ENCODE assay signal across 32 cellular contexts in genomic region chr9:130638278-130639118, GRCh38. TPM values are rescaled to one million over a fixed set of nuclear protein-coding genes. Genes with fewer than 3 reads are reported as not detected.
DNase-seq lines count a peak whose midpoint lies in the region; ATAC-seq, FAIRE-seq and TF ChIP-seq lines count a peak whose summit lies in the region.
"Had no signal": no experiment of that assay in that cellular context is flagged by ENCODE, and none has a peak within 500 bp of the region (broad histone marks: within the 10 kb centered on the region; RNA-seq: fewer than 3 reads in every experiment).

No MANE protein-coding gene starts in this region.

- H3K9me1 ChIP-seq in IMR-90 (ENCODE audit: insufficient read depth, low read length): peaks cover 4% of the 10 kb centered on the region; the same call in 1 of the 2 replicates

- no peak overlapping the region for H2AK5ac ChIP-seq in IMR-90 (ENCODE audit: low read depth, low read length)
- peak overlapping the region; percentile 67; the same call in 1 of the 2 replicates for H2AK5ac ChIP-seq in H1 (ENCODE audit: low read depth, low read length)

- no peak overlapping the region for H3K27ac ChIP-seq in CD8-positive, alpha-beta T cell (ENCODE audit: low read depth, low read length)
- H3K27ac ChIP-seq in IMR-90 (ENCODE audit: insufficient read depth, low read length) (no peak overlapping the region), H1 (ENCODE audit: low read depth, low read length) (no peak overlapping the region)
- H3K27ac ChIP-seq: ascending aorta, BLaER1, esophagus squamous epithelium, hepatocyte, pancreas, right atrium auricular region, transverse colon had no signal

- H3K56ac ChIP-seq in IMR-90 (ENCODE audit: extremely low read depth, insufficient read depth, low read length): no peak overlapping the region
- H3K56ac ChIP-seq in H1 (replicated peaks; ENCODE audit: insufficient read length, low read depth, low read length): no peak overlapping the region

- H3K27me3 ChIP-seq in CD8-positive, alpha-beta T cell (ENCODE audit: insufficient read depth, low read length): no peaks in the 10 kb centered on the region
- no peaks in the 10 kb centered on the region for H3K27me3 ChIP-seq in IMR-90 (ENCODE audit: control insufficient read depth, insufficient read depth, low read length)
- peaks cover 0 to 2% (median 0%) of the 10 kb centered on the region in 4 experiments; a peak in 1 of 7 replicates for H3K27me3 ChIP-seq in H1 (replicated peaks in 1 of 4; ENCODE audit: control insufficient read depth in 3 of 4, extremely low read depth in 1 of 4, insufficient read depth in 3 of 4, low read length in 3 of 4)
- H3K27me3 ChIP-seq: ascending aorta, BLaER1, esophagus squamous epithelium, hepatocyte, pancreas, right atrium auricular region, transverse colon had no signal

- H2AFZ ChIP-seq in IMR-90 (replicated peaks; ENCODE audit: low read length, poor library complexity) (peak overlapping the region; percentile 21), H1 (ENCODE audit: low read length) (no peak overlapping the region)
- H2AFZ ChIP-seq: hepatocyte had no signal

- BruUV-seq in IMR-90 (replicated peaks; lab: Mats Ljungman, UMichigan): no TSS peak

- DNase-seq in CD8-positive, alpha-beta T cell: no peak
- DNase-seq in IMR-90 (no peak), H1 (ENCODE audit: low read depth in 1 of 2, low spot score in 2 of 2) (no peak), neural crest cell (ENCODE audit: low read depth, low spot score) (no peak), KBM-7 (no peak)
- DNase-seq: ACHN; activated CD4-positive, alpha-beta T cell treated with anti-CD3 and anti-CD28 coated beads, Interleukin-2, amount 50 U/mL, for 48 hours; dermis blood vessel endothelial cell; esophagus squamous epithelium; foreskin melanocyte; HCEC 1CT; midbrain; NCI-H2029; NCI-H526 treated with DMSO at 0.1 percent for 48 hours; pancreas; SIG-M5; stimulated activated CD4-positive, alpha-beta T cell treated with anti-CD3 and anti-CD28 coated beads, Interleukin-12 subunit alpha, Interleukin-12 subunit beta, amount 100 ng/mL, for 4 hours; stimulated activated CD4-positive, alpha-beta T cell treated with anti-CD3 and anti-CD28 coated beads, Interleukin-4, amount 100 ng/mL, for 1 hour; transverse colon had no signal

- peak overlapping the region; percentile 15 for H2AK9ac ChIP-seq in IMR-90 (replicated peaks; ENCODE audit: low read depth, low read length, poor library complexity)

- TF ChIP-seq POLR2A in IMR-90 (IDR thresholded peaks at IDR 0.05; ENCODE audit: low read depth, low read length): no peak
- TF ChIP-seq POLR2A in H1 (IDR thresholded peaks at IDR 0.05; ENCODE audit: control extremely low read depth in 1 of 2, low read depth in 2 of 2, low read length in 2 of 2): no peak

- H3K36me3 Mint-ChIP-seq in CD8-positive, alpha-beta T cell: peaks cover 47% of the 10 kb centered on the region
- H3K36me3 Mint-ChIP-seq in neural crest cell (ENCODE audit: low read depth): peaks cover 6% of the 10 kb centered on the region

- H3K23me2 ChIP-seq in H1 (ENCODE audit: low read depth, low read length): no peaks in the 10 kb centered on the region

- no peak overlapping the region for H4K8ac ChIP-seq in IMR-90 (ENCODE audit: low read depth in 2 of 2, low read length in 2 of 2)
- no peak overlapping the region for H4K8ac ChIP-seq in H1 (ENCODE audit: extremely low read depth, insufficient read depth, low read length)

- no peaks in the 10 kb centered on the region for H3K9me3 ChIP-seq in CD8-positive, alpha-beta T cell (ENCODE audit: low read length)
- H3K9me3 ChIP-seq in IMR-90 (ENCODE audit: control insufficient read depth, insufficient read depth, low read length) (no peaks in the 10 kb centered on the region; the same call in 1 of the 2 replicates), H1 (ENCODE audit: insufficient read depth in 2 of 2, low read depth in 1 of 2, low read length in 1 of 2) (no peaks in the 10 kb centered on the region)
- H3K9me3 ChIP-seq: ascending aorta, BLaER1, esophagus squamous epithelium, pancreas, right atrium auricular region, transverse colon had no signal

- TF ChIP-seq EP300 in H1 (IDR thresholded peaks at IDR 0.05; ENCODE audit: borderline replicate concordance in 1 of 2, low read depth in 2 of 2, low read length in 2 of 2): no peak

- 72% methylated on average over 10 of the region's 37 CpGs; no CpG with 5 or more reads in 1 of the 2 experiments for WGBS in IMR-90 (ENCODE audit: extremely low coverage in 2 of 2, insufficient read length in 1 of 2), 2 experiments
- 88% methylated on average over 30 of the region's 37 CpGs; no CpG with 5 or more reads in 1 of the 2 experiments for WGBS in H1 (ENCODE audit: extremely low coverage in 1 of 2, insufficient coverage in 1 of 2, insufficient read length in 1 of 2, insufficient replicate concordance in 2 of 2, low coverage in 1 of 2, low lambda C conversion rate in 2 of 2, missing lambda C conversion rate in 1 of 2), 2 experiments

- H4K20me1 ChIP-seq in IMR-90 (ENCODE audit: insufficient read depth, low read length): no peaks in the 10 kb centered on the region; the same call in 1 of the 2 replicates
- peaks cover 2 to 12% of the 10 kb centered on the region in 2 experiments for H4K20me1 ChIP-seq in H1 (replicated peaks in 1 of 2; ENCODE audit: control insufficient read depth in 1 of 2, insufficient read depth in 2 of 2, low read length in 2 of 2)

- H3K4me1 ChIP-seq in CD8-positive, alpha-beta T cell (ENCODE audit: insufficient read depth, low read length): no peaks in the 10 kb centered on the region
- H3K4me1 ChIP-seq in IMR-90 (ENCODE audit: control insufficient read depth, insufficient read depth, low read length) (no peaks in the 10 kb centered on the region), H1 (replicated peaks in 1 of 4; ENCODE audit: control insufficient read depth in 3 of 4, insufficient read depth in 4 of 4, low read length in 3 of 4) (peaks cover 0 to 7% (median 4%) of the 10 kb centered on the region in 4 experiments; a peak in 6 of 7 replicates)
- H3K4me1 ChIP-seq: ascending aorta, BLaER1, esophagus squamous epithelium, pancreas, right atrium auricular region, transverse colon had no signal

- in situ Hi-C loops in IMR-90 (cut with MboI; ENCODE audit: low sequenced_read_pairs) (no loop called here), KBM-7 (cut with MboI; ENCODE audit: low pct_unique_long_range_greater_than_20kb, low sequenced_read_pairs) (no loop called here)

- H2BK120ac ChIP-seq in IMR-90 (ENCODE audit: low read depth, low read length) (no peak overlapping the region), H1 (replicated peaks; ENCODE audit: low read depth, low read length) (no peak overlapping the region)

- no peak overlapping the region for H3K4me3 Mint-ChIP-seq in CD8-positive, alpha-beta T cell
- H3K4me3 Mint-ChIP-seq in neural crest cell: no peak overlapping the region
- H3K4me3 Mint-ChIP-seq: activated naive CD8-positive, alpha-beta T cell; central memory CD8-positive, alpha-beta T cell; naive thymus-derived CD8-positive, alpha-beta T cell had no signal

- H3K9ac ChIP-seq in IMR-90 (ENCODE audit: low read depth, low read length) (no peak overlapping the region), H1 (replicated peaks in 1 of 4; ENCODE audit: extremely low read depth in 1 of 4, low read depth in 3 of 4, low read length in 3 of 4) (no peak overlapping the region)
- H3K9ac ChIP-seq: BLaER1 had no signal

- H3K9me3 Mint-ChIP-seq in CD8-positive, alpha-beta T cell: no peaks in the 10 kb centered on the region
- no peaks in the 10 kb centered on the region for H3K9me3 Mint-ChIP-seq in neural crest cell
- H3K9me3 Mint-ChIP-seq: central memory CD8-positive, alpha-beta T cell had no signal

- H3K4ac ChIP-seq in IMR-90 (ENCODE audit: low read depth, low read length): no peak overlapping the region
- H3K4ac ChIP-seq in H1 (replicated peaks; ENCODE audit: insufficient read length, low read depth, low read length): peak overlapping the region; percentile 61

- CTCF ChIA-PET in CD8-positive, alpha-beta T cell (lab: Charles Lee): no interaction called here
- CTCF ChIA-PET in IMR-90 (lab: Yijun Ruan, JAX) (interaction anchor here (0.6 to 1.6 kb wide), 3 partner anchors 9 to 46 kb away, joined by 3 to 7 read pairs (median 3); no protein-coding TSS in a partner anchor), H1 (lab: Charles Lee; ENCODE audit: partially characterized antibody) (interaction anchor here (0.8 to 1.9 kb wide), 6 partner anchors 8 to 46 kb away, joined by 3 to 5 read pairs (median 4); no protein-coding TSS in a partner anchor)

- FAIRE-seq in H1 (lab: Jason Lieb, UNC): no peak

- H3K4me3 ChIP-seq in CD8-positive, alpha-beta T cell (ENCODE audit: low read depth, low read length): no peak overlapping the region
- H3K4me3 ChIP-seq in IMR-90 (ENCODE audit: insufficient read depth, low read depth, low read length) (no peak overlapping the region), H1 (ENCODE audit: extremely low read depth in 1 of 4, insufficient read depth in 2 of 4, low read depth in 3 of 4, low read length in 4 of 4) (no peak overlapping the region)
- H3K4me3 ChIP-seq: ascending aorta, BLaER1, esophagus squamous epithelium, hepatocyte, pancreas, right atrium auricular region, transverse colon had no signal

- H3K18ac ChIP-seq in IMR-90 (ENCODE audit: low read depth, low read length) (no peak overlapping the region), H1 (ENCODE audit: extremely low read depth, low read length) (no peak overlapping the region; the same call in 1 of the 2 replicates)

- dilution Hi-C loops in IMR-90 (cut with HindIII; ENCODE audit: low sequenced_read_pairs, unreplicated experiment): no loop called here

- H2BK15ac ChIP-seq in IMR-90 (ENCODE audit: low read depth, low read length) (no peak overlapping the region), H1 (ENCODE audit: low read length) (no peak overlapping the region; the same call in 1 of the 2 replicates)

- intact Hi-C loops in CD8-positive, alpha-beta T cell (cut with DNase I, micrococcal nuclease): no loop called here
- intact Hi-C loops in IMR-90 (cut with micrococcal nuclease): no loop called here

- H2BK20ac ChIP-seq in IMR-90 (ENCODE audit: low read depth, low read length): no peak overlapping the region
- H2BK20ac ChIP-seq in H1 (ENCODE audit: low read length): no peak overlapping the region

- peak overlapping the region; percentile 17 for H3K27ac Mint-ChIP-seq in CD8-positive, alpha-beta T cell
- peak overlapping the region; percentile 53 for H3K27ac Mint-ChIP-seq in neural crest cell (ENCODE audit: unreplicated experiment)
- H3K27ac Mint-ChIP-seq: activated naive CD8-positive, alpha-beta T cell had no signal

- H2BK12ac ChIP-seq in H1 (ENCODE audit: low read depth, low read length): no peak overlapping the region; the same call in 1 of the 2 replicates

- H3K4me1 Mint-ChIP-seq in CD8-positive, alpha-beta T cell (ENCODE audit: low read depth): no peaks in the 10 kb centered on the region
- peaks cover 11% of the 10 kb centered on the region for H3K4me1 Mint-ChIP-seq in neural crest cell
- H3K4me1 Mint-ChIP-seq: central memory CD8-positive, alpha-beta T cell had no signal

- H3K4me2 ChIP-seq in IMR-90 (ENCODE audit: low read depth, low read length) (no peak overlapping the region), H1 (ENCODE audit: insufficient read depth in 1 of 2, low read depth in 2 of 2, low read length in 2 of 2) (no peak overlapping the region)
- H3K4me2 ChIP-seq: BLaER1, hepatocyte had no signal

- H2BK5ac ChIP-seq in IMR-90 (ENCODE audit: low read depth, low read length, poor library complexity, severe bottlenecking) (no peak overlapping the region), H1 (ENCODE audit: low read depth, low read length) (0 out of 2 replicates have a peak overlapping the region, but pooled peaks have one; percentile 26)

- no peaks in the 10 kb centered on the region for H3K27me3 Mint-ChIP-seq in CD8-positive, alpha-beta T cell (ENCODE audit: low read depth)
- H3K27me3 Mint-ChIP-seq in neural crest cell (ENCODE audit: low read depth): peaks cover 4% of the 10 kb centered on the region
- H3K27me3 Mint-ChIP-seq: activated naive CD8-positive, alpha-beta T cell; central memory CD8-positive, alpha-beta T cell; naive thymus-derived CD8-positive, alpha-beta T cell had no signal

- H3K79me1 ChIP-seq in IMR-90 (ENCODE audit: low read depth in 1 of 2, low read length in 2 of 2) (no peaks in the 10 kb centered on the region), H1 (ENCODE audit: low read depth, low read length) (no peaks in the 10 kb centered on the region)

- POLR2A ChIA-PET in CD8-positive, alpha-beta T cell (lab: Charles Lee): no interaction called here
- POLR2A ChIA-PET in IMR-90 (lab: Charles Lee; ENCODE audit: unreplicated experiment): no interaction called here
- POLR2A ChIA-PET in H1 (lab: Charles Lee; ENCODE audit: partially characterized antibody): interaction anchor here (1.4 to 1.9 kb wide), 2 partner anchors 9 to 25 kb away, joined by 4 to 7 read pairs; no protein-coding TSS in a partner anchor

- H3K36me3 ChIP-seq in CD8-positive, alpha-beta T cell (ENCODE audit: insufficient read depth, low read length): peaks cover 18% of the 10 kb centered on the region
- H3K36me3 ChIP-seq in IMR-90 (ENCODE audit: control insufficient read depth, insufficient read depth, low read length) (peaks cover 40% of the 10 kb centered on the region), H1 (ENCODE audit: control insufficient read depth in 2 of 4, insufficient read depth in 4 of 4, low read length in 3 of 4) (peaks cover 7 to 40% (median 16%) of the 10 kb centered on the region in 4 experiments; a peak in 7 of 8 replicates)

- H3K79me2 ChIP-seq in H1 (ENCODE audit: control insufficient read depth in 1 of 2, insufficient read depth in 2 of 2, low read length in 2 of 2): no peaks in the 10 kb centered on the region
- H3K79me2 ChIP-seq: hepatocyte had no signal

- no peak overlapping the region for H4K5ac ChIP-seq in IMR-90 (ENCODE audit: low read depth, low read length)
- H4K5ac ChIP-seq in H1 (ENCODE audit: insufficient read length, low read depth, low read length): no peak overlapping the region

- H3K23ac ChIP-seq in IMR-90 (ENCODE audit: low read depth, low read length) (no peak overlapping the region), H1 (ENCODE audit: insufficient read length) (no peak overlapping the region)

- H4K91ac ChIP-seq in IMR-90 (ENCODE audit: insufficient read depth, low read depth, low read length) (no peak overlapping the region), H1 (replicated peaks; ENCODE audit: insufficient read length, low read length) (no peak overlapping the region)

- H3K14ac ChIP-seq in IMR-90 (replicated peaks; ENCODE audit: low read depth, low read length) (no peak overlapping the region), H1 (ENCODE audit: insufficient read length) (no peak overlapping the region)

- no peak for ATAC-seq in CD8-positive, alpha-beta T cell
- ATAC-seq in IMR-90 (ENCODE audit: low read depth): no peak
- no peak for ATAC-seq in HG03469 (IDR thresholded peaks at IDR 0.05; ENCODE audit: unreplicated experiment)
- ATAC-seq in HG03139 (IDR thresholded peaks at IDR 0.05; ENCODE audit: unreplicated experiment): no peak
- ATAC-seq in GM21381 (IDR thresholded peaks at IDR 0.05; ENCODE audit: unreplicated experiment): no peak
- ATAC-seq: activated CD4-positive, CD25-positive, alpha-beta regulatory T cell treated with anti-CD3 and anti-CD28 coated beads, Interleukin-2, amount 50 U/mL, for 24 hours; naive thymus-derived CD8-positive, alpha-beta T cell; Panc1 had no signal

- TF ChIP-seq RAD21 in IMR-90 (IDR thresholded peaks at IDR 0.05; ENCODE audit: low read length): no peak
- TF ChIP-seq RAD21 in H1 (IDR thresholded peaks at IDR 0.05 in 1 of 2, conservative IDR thresholded peaks at IDR 0.05 in 1 of 2; ENCODE audit: low read depth in 2 of 2, low read length in 2 of 2): no peak

- TF ChIP-seq CTCF in CD8-positive, alpha-beta T cell (IDR thresholded peaks at IDR 0.05): no peak
- TF ChIP-seq CTCF in IMR-90 (conservative IDR thresholded peaks at IDR 0.05; ENCODE audit: low read depth, low read length): no peak
- TF ChIP-seq CTCF in H1 (IDR thresholded peaks at IDR 0.05; ENCODE audit: control extremely low read depth in 1 of 3, insufficient read depth in 1 of 3, low read depth in 1 of 3, low read length in 3 of 3): no peak
- TF ChIP-seq CTCF in neural crest cell (conservative IDR thresholded peaks at IDR 0.05): no peak

RNA-seq across cellular contexts. Expression of gene PRDM12, which starts 25.9 kb away (rescaled TPM):
- not detected for total RNA-seq in CD8-positive, alpha-beta T cell
- total RNA-seq in IMR-90 (2012; rRNA removed) (not detected in 2 replicates), neural crest cell (2.2 and 2.5 TPM in 2 replicates)
- polyA plus RNA-seq in IMR-90 (2012; rRNA removed) (not detected in 2 replicates), H1 (2011; rRNA removed) (0.14 and 0.20 TPM in 2 replicates)
- 0.01 and 0.04 TPM in 2 replicates for polyA plus RNA-seq in IMR-90 (2012; cell fraction: cytosol; rRNA removed)
- 0.02 TPM in 2 replicates for polyA plus RNA-seq in IMR-90 (2012; cell fraction: nucleus; rRNA removed; ENCODE audit: low replicate concordance)
- 0.13 and 0.22 TPM in 2 replicates for total RNA-seq in H1 (2021; fragmentation: NEBNext Ultra II Directional; extraction: Animal tissue kit (Norgen Biotek cat#: 25700))
- 0.08 TPM for polyA plus RNA-seq in H1 (2011; cell fraction: cytosol; rRNA removed)
- 0.26 TPM for polyA plus RNA-seq in H1 (2011; cell fraction: nucleus; rRNA removed)
- 0.11 to 0.19 TPM (median 0.13 TPM) in 3 of 4 replicates, not detected in the other for polyA plus RNA-seq in H1 (2012, experiment 1 of 2)
- polyA plus RNA-seq in H1 (2012, experiment 2 of 2): 0.14 TPM
- 0.02 TPM for polyA plus RNA-seq in H1 (2013, experiment 1 of 2)
- 0.06 TPM for polyA plus RNA-seq in H1 (2013, experiment 2 of 2)
- polyA minus RNA-seq in H1 (2011; rRNA and poly(A)+ RNA removed): 0.07 TPM in 1 of 2 replicates, not detected in the other
- not detected for polyA minus RNA-seq in H1 (2011; cell fraction: cytosol; rRNA and poly(A)+ RNA removed)
- polyA minus RNA-seq in H1 (2011; cell fraction: nucleus; rRNA and poly(A)+ RNA removed): not detected
- total RNA-seq: ascending aorta, dermis blood vessel endothelial cell, esophagus squamous epithelium, hepatocyte, M059J, right atrium auricular region, transverse colon had no signal
- polyA plus RNA-seq: hepatocyte had no signal

RNA-seq across cellular contexts. Expression of gene EXOSC2, which starts 55.1 kb away (rescaled TPM):
- 10 to 100 TPM; 59.1 to 59.9 TPM for total RNA-seq in CD8-positive, alpha-beta T cell
- total RNA-seq in IMR-90 (2012; rRNA removed) (47.5 and 48.6 TPM in 2 replicates), neural crest cell (98.8 and 103 TPM in 2 replicates)
- polyA plus RNA-seq in IMR-90 (2012; rRNA removed) (24.7 and 27.0 TPM in 2 replicates), H1 (2011; rRNA removed) (39.3 and 47.8 TPM in 2 replicates)
- polyA plus RNA-seq in IMR-90 (2012; cell fraction: cytosol; rRNA removed): 8.7 and 18.7 TPM in 2 replicates
- 19.3 and 46.1 TPM in 2 replicates for polyA plus RNA-seq in IMR-90 (2012; cell fraction: nucleus; rRNA removed; ENCODE audit: low replicate concordance)
- total RNA-seq in H1 (2021; fragmentation: NEBNext Ultra II Directional; extraction: Animal tissue kit (Norgen Biotek cat#: 25700)): 84.3 and 93.6 TPM in 2 replicates
- 67.9 TPM for polyA plus RNA-seq in H1 (2011; cell fraction: cytosol; rRNA removed)
- 45.9 TPM for polyA plus RNA-seq in H1 (2011; cell fraction: nucleus; rRNA removed)
- 65.5 to 78.6 TPM (median 69.6 TPM) in 4 replicates for polyA plus RNA-seq in H1 (2012, experiment 1 of 2)
- 24.0 TPM for polyA plus RNA-seq in H1 (2012, experiment 2 of 2)
- polyA plus RNA-seq in H1 (2013, experiment 1 of 2): 34.7 TPM
- polyA plus RNA-seq in H1 (2013, experiment 2 of 2): 33.1 TPM
- polyA minus RNA-seq in H1 (2011; rRNA and poly(A)+ RNA removed): 96.3 and 109 TPM in 2 replicates
- 41.5 TPM for polyA minus RNA-seq in H1 (2011; cell fraction: cytosol; rRNA and poly(A)+ RNA removed)
- 62.0 TPM for polyA minus RNA-seq in H1 (2011; cell fraction: nucleus; rRNA and poly(A)+ RNA removed)

RNA-seq across cellular contexts. Expression of gene FUBP3, which starts 59.1 kb away (rescaled TPM):
- total RNA-seq in CD8-positive, alpha-beta T cell: 10 to 100 TPM; 29.5 to 30.2 TPM
- total RNA-seq in IMR-90 (2012; rRNA removed) (32.3 and 41.9 TPM in 2 replicates), neural crest cell (66.3 and 67.7 TPM in 2 replicates)
- polyA plus RNA-seq in IMR-90 (2012; rRNA removed) (44.4 and 50.1 TPM in 2 replicates), H1 (2011; rRNA removed) (23.7 and 31.2 TPM in 2 replicates)
- polyA plus RNA-seq in IMR-90 (2012; cell fraction: cytosol; rRNA removed): 15.5 and 26.8 TPM in 2 replicates
- 41.3 and 67.9 TPM in 2 replicates for polyA plus RNA-seq in IMR-90 (2012; cell fraction: nucleus; rRNA removed; ENCODE audit: low replicate concordance)
- 70.1 and 76.4 TPM in 2 replicates for total RNA-seq in H1 (2021; fragmentation: NEBNext Ultra II Directional; extraction: Animal tissue kit (Norgen Biotek cat#: 25700))
- 38.6 TPM for polyA plus RNA-seq in H1 (2011; cell fraction: cytosol; rRNA removed)
- polyA plus RNA-seq in H1 (2011; cell fraction: nucleus; rRNA removed): 83.6 TPM
- polyA plus RNA-seq in H1 (2012, experiment 1 of 2): 56.5 to 87.8 TPM (median 61.8 TPM) in 4 replicates
- polyA plus RNA-seq in H1 (2012, experiment 2 of 2): 8.9 TPM
- polyA plus RNA-seq in H1 (2013, experiment 1 of 2): 34.5 TPM
- polyA plus RNA-seq in H1 (2013, experiment 2 of 2): 34.2 TPM
- polyA minus RNA-seq in H1 (2011; rRNA and poly(A)+ RNA removed): 34.3 and 44.6 TPM in 2 replicates
- polyA minus RNA-seq in H1 (2011; cell fraction: cytosol; rRNA and poly(A)+ RNA removed): 91.9 TPM
- polyA minus RNA-seq in H1 (2011; cell fraction: nucleus; rRNA and poly(A)+ RNA removed): 43.3 TPM
